Comparison of ENCODE assay signal across 1 cellular context in the genomic region with DNA sequence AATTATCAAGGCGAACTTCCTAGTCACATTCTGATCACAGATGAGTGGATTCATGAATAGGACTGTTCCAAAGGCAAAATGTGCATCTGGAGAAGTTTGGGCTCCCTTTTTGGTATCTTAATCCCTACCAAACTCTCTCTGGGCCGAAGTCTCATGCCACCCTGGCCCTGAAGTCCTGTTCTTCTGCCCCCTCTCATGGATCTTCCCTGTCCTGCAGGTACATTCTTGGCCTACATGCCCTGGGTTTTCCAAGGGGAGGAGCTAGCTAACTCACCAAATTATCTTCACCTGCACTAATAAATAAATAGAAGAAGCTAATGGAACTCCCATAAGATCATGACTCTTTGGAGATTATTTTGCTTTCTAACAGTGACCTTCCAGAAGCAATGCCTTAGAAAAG.
TF ChIP-seq lines count a peak whose summit lies in the region.

No MANE protein-coding gene starts in this region.

TF ChIP-seq in WTC11, 78 proteins besides CTCF, POLR2A, EP300 and RAD21 (continued from another document):
- no peak for TF ChIP-seq ZNF532 (CRISPR knock-in tag; IDR thresholded peaks at IDR 0.05; ENCODE audit: borderline replicate concordance)
- TF ChIP-seq, protein P1, sequence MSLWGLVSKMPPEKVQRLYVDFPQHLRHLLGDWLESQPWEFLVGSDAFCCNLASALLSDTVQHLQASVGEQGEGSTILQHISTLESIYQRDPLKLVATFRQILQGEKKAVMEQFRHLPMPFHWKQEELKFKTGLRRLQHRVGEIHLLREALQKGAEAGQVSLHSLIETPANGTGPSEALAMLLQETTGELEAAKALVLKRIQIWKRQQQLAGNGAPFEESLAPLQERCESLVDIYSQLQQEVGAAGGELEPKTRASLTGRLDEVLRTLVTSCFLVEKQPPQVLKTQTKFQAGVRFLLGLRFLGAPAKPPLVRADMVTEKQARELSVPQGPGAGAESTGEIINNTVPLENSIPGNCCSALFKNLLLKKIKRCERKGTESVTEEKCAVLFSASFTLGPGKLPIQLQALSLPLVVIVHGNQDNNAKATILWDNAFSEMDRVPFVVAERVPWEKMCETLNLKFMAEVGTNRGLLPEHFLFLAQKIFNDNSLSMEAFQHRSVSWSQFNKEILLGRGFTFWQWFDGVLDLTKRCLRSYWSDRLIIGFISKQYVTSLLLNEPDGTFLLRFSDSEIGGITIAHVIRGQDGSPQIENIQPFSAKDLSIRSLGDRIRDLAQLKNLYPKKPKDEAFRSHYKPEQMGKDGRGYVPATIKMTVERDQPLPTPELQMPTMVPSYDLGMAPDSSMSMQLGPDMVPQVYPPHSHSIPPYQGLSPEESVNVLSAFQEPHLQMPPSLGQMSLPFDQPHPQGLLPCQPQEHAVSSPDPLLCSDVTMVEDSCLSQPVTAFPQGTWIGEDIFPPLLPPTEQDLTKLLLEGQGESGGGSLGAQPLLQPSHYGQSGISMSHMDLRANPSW (CRISPR knock-in tag; conservative IDR thresholded peaks at IDR 0.05; ENCODE audit: low read depth), result no peak
- TF ChIP-seq PREB (CRISPR knock-in tag; IDR thresholded peaks at IDR 0.05; ENCODE audit: borderline replicate concordance), result no peak
- no peak for TF ChIP-seq ZNF416 (CRISPR knock-in tag; IDR thresholded peaks at IDR 0.05)
- no peak for TF ChIP-seq NFE2L1 (CRISPR knock-in tag; IDR thresholded peaks at IDR 0.05)
- TF ChIP-seq TEAD1 (CRISPR knock-in tag; IDR thresholded peaks at IDR 0.05), result no peak
- TF ChIP-seq SMAD3 (CRISPR knock-in tag; IDR thresholded peaks at IDR 0.05; ENCODE audit: borderline replicate concordance), result no peak
- TF ChIP-seq ARID4B (CRISPR knock-in tag; IDR thresholded peaks at IDR 0.05; ENCODE audit: borderline replicate concordance), result no peak
- no peak for TF ChIP-seq NFYB (CRISPR knock-in tag; conservative IDR thresholded peaks at IDR 0.05; ENCODE audit: low read depth)
- TF ChIP-seq ZNF396 (CRISPR knock-in tag; IDR thresholded peaks at IDR 0.05; ENCODE audit: borderline replicate concordance), result no peak
- TF ChIP-seq ZMAT4 (CRISPR knock-in tag; IDR thresholded peaks at IDR 0.05), result no peak
- TF ChIP-seq, protein P2, sequence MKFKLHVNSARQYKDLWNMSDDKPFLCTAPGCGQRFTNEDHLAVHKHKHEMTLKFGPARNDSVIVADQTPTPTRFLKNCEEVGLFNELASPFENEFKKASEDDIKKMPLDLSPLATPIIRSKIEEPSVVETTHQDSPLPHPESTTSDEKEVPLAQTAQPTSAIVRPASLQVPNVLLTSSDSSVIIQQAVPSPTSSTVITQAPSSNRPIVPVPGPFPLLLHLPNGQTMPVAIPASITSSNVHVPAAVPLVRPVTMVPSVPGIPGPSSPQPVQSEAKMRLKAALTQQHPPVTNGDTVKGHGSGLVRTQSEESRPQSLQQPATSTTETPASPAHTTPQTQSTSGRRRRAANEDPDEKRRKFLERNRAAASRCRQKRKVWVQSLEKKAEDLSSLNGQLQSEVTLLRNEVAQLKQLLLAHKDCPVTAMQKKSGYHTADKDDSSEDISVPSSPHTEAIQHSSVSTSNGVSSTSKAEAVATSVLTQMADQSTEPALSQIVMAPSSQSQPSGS (CRISPR knock-in tag; IDR thresholded peaks at IDR 0.05; ENCODE audit: borderline replicate concordance, low read depth), result no peak
- TF ChIP-seq CREB1 (CRISPR knock-in tag; IDR thresholded peaks at IDR 0.05), result no peak
